14 cellular contexts compared by ENCODE assay signal in the genomic region with DNA sequence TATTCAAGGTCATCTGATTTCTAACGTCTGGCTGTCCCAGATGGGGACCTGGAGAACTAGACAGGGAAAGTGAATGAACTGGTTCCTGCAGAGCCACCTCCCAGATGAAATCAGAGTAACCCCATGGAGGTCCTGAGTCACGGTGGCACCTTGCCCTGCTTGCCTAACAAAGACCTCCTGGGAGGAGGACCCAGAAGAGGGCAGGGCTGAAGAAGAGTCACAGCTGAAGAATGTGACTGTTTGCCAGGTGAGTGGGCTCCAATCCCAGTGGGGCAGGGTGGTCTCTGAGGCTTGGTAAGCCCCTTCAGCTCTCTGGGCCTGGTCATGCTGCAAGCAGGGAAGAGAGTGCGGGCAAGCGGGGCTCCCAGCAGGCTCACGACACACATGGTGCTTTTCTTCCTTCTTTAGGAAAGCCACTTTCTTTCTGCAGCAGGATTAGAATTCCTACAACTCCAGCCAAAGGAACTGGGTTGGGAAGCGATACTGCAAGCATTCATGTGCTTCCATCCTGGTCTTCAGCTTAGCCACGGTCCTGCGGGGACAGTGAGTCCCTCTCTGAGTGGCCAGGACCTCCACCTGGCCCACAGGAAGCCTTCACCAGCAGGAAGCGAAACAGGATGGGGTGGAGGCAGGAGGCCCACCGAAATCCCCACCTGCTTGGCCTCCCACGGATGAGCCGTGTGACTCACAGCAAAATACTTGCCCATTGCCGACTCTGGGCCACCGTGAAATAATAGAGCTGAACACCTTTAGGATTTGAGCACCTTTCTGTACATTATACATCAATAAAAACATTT. TPM values are rescaled to one million over a fixed set of nuclear protein-coding genes. Genes with fewer than 3 reads are reported as not detected.
A peak's percentile ranks its signal among the peaks of the same experiment; 100 is the strongest.
DNase-seq lines count a peak whose midpoint lies in the region; ATAC-seq and TF ChIP-seq lines count a peak whose summit lies in the region.
"Had no signal": no experiment of that assay in that cellular context is flagged by ENCODE, and none has a peak within 500 bp of the region (broad histone marks: within the 10 kb centered on the region; RNA-seq: fewer than 3 reads in every experiment).

No MANE protein-coding gene starts in this region.

- H3K27me3 Mint-ChIP-seq in MCF 10A (ENCODE audit: insufficient read depth, unreplicated experiment): no peaks in the 10 kb centered on the region
- H3K27me3 Mint-ChIP-seq in natural killer cell (ENCODE audit: low read depth in 2 of 2): peaks cover 7 to 10% of the 10 kb centered on the region in 2 donors

- POLR2A ChIA-PET in MCF 10A (lab: Yijun Ruan, JAX): interaction anchor here (0.6 to 1.3 kb wide), 7 partner anchors 24 to 736 kb away, joined by 3 to 5 read pairs (median 3); a partner anchor contains a TSS
- POLR2A ChIA-PET in OCI-LY7 (lab: Charles Lee): interaction anchor here (1.0 to 2.3 kb wide), 6 partner anchors 7 to 52 kb away, joined by 3 to 11 read pairs (median 7); no protein-coding TSS in a partner anchor

- no peaks in the 10 kb centered on the region for H3K9me3 ChIP-seq in breast epithelium
- no peaks in the 10 kb centered on the region for H3K9me3 ChIP-seq in OCI-LY7 (ENCODE audit: low read length)
- H3K9me3 ChIP-seq: heart left ventricle, tibial nerve had no signal

- ATAC-seq in sciatic nerve: no peak
- no peak for ATAC-seq in HG02852 (IDR thresholded peaks at IDR 0.05; ENCODE audit: unreplicated experiment)
- ATAC-seq in natural killer cell: no peak
- ATAC-seq: heart left ventricle had no signal

- H3K36me3 Mint-ChIP-seq in MCF 10A (ENCODE audit: insufficient read depth, unreplicated experiment) (peaks cover 17% of the 10 kb centered on the region), natural killer cell (no peaks in the 10 kb centered on the region)
- H3K36me3 Mint-ChIP-seq: brain had no signal

- BruUV-seq in MCF 10A (replicated peaks; lab: Mats Ljungman, UMichigan) (no TSS peak), OCI-LY7 (replicated peaks; lab: Mats Ljungman, UMichigan) (no TSS peak)

- H3K27ac Mint-ChIP-seq in MCF 10A (ENCODE audit: low read depth, unreplicated experiment) (peak overlapping the region; percentile 75), natural killer cell (no peak overlapping the region)
- H3K27ac Mint-ChIP-seq: brain had no signal

- H3K9me2 ChIP-seq in OCI-LY7 (ENCODE audit: insufficient read depth, low read length): no peaks in the 10 kb centered on the region

- H3K4me1 ChIP-seq in breast epithelium (peaks cover 5 to 15% of the 10 kb centered on the region in 2 donors), OCI-LY7 (ENCODE audit: insufficient read depth, low read length, poor library complexity, severe bottlenecking) (peaks cover 53% of the 10 kb centered on the region)

- H3K27ac ChIP-seq in breast epithelium: peak overlapping the region in 1 of 2 donors; percentile 61
- H3K27ac ChIP-seq in OCI-LY7 (ENCODE audit: low read depth, low read length, poor library complexity, severe bottlenecking): no peak overlapping the region
- H3K27ac ChIP-seq: heart left ventricle, tibial nerve had no signal

- DNase-seq in MCF 10A (ENCODE audit: unreplicated experiment) (peak; percentile 92), breast epithelium (ENCODE audit: low spot score in 2 of 2) (no peak), OCI-LY7 (ENCODE audit: low spot score) (peak; percentile 65), fibroblast of pulmonary artery (ENCODE audit: low read depth) (peak; percentile 37), sciatic nerve (ENCODE audit: low spot score) (no peak), NCI-H446 treated with DMSO at 0.1 percent for 48 hours (lab: John Stamatoyannopoulos, UW) (no peak), natural killer cell (no peak)
- DNase-seq: activated CD8-positive, alpha-beta memory T cell treated with anti-CD3 and anti-CD28 coated beads, Interleukin-2, amount 50 U/mL, for 48 hours; heart left ventricle; NCI-H345; stimulated activated CD4-positive, alpha-beta T cell treated with anti-CD3 and anti-CD28 coated beads, Interleukin-4, amount 100 ng/mL, for 1 hour had no signal

- TF ChIP-seq POLR2A in breast epithelium (IDR thresholded peaks at IDR 0.05): no peak

- H4K20me1 ChIP-seq in OCI-LY7 (ENCODE audit: insufficient read depth, low read length): no peaks in the 10 kb centered on the region

- no peaks in the 10 kb centered on the region for H3K27me3 ChIP-seq in breast epithelium

- H3K4me1 Mint-ChIP-seq in MCF 10A (ENCODE audit: insufficient read depth, unreplicated experiment) (peaks cover 16% of the 10 kb centered on the region), natural killer cell (peaks cover 6 to 7% of the 10 kb centered on the region in 2 donors)

- intact Hi-C loops in MCF 10A (cut with micrococcal nuclease) (no loop called here), breast epithelium (cut with DNase I; ENCODE audit: low total_unique reads) (loop anchor here (10.0 kb wide), 1 partner anchor 82 kb away; no protein-coding TSS in a partner anchor), OCI-LY7 (cut with micrococcal nuclease; ENCODE audit: unreplicated experiment) (no loop called here), sciatic nerve (cut with DNase I) (no loop called here), natural killer cell (cut with micrococcal nuclease) (no loop called here)

- H3K4me2 ChIP-seq in OCI-LY7 (ENCODE audit: low read length): peak overlapping the region; percentile 52

- no peak overlapping the region for H2AFZ ChIP-seq in OCI-LY7 (ENCODE audit: low read length)

- H3K79me2 ChIP-seq in OCI-LY7 (ENCODE audit: insufficient read depth, low read depth, low read length): no peaks in the 10 kb centered on the region

- CTCF ChIA-PET in MCF 10A (lab: Yijun Ruan, JAX) (interaction anchor here (0.7 to 2.4 kb wide), 3 partner anchors 10 to 35 kb away, joined by 3 to 11 read pairs (median 3); no protein-coding TSS in a partner anchor), OCI-LY7 (lab: Charles Lee; ENCODE audit: unreplicated experiment) (interaction anchor here (0.5 kb wide), 1 partner anchor 11 kb away, joined by 4 read pairs; no protein-coding TSS in a partner anchor)

- H3K4me3 Mint-ChIP-seq in MCF 10A (ENCODE audit: unreplicated experiment): peak overlapping the region; percentile 40
- H3K4me3 Mint-ChIP-seq in natural killer cell: no peak overlapping the region
- H3K4me3 Mint-ChIP-seq: brain had no signal

- H3K4me3 ChIP-seq in breast epithelium (no peak overlapping the region), OCI-LY7 (ENCODE audit: low read depth, low read length, poor library complexity, severe bottlenecking) (peak overlapping the region; percentile 17), fibroblast of pulmonary artery (replicated peaks; ENCODE audit: low read depth, low read length) (no peak overlapping the region)
- H3K4me3 ChIP-seq: heart left ventricle, tibial nerve had no signal

- H3K9me3 Mint-ChIP-seq in MCF 10A (ENCODE audit: unreplicated experiment) (no peaks in the 10 kb centered on the region), natural killer cell (no peaks in the 10 kb centered on the region)

- no peaks in the 10 kb centered on the region for H3K36me3 ChIP-seq in breast epithelium
- no peaks in the 10 kb centered on the region for H3K36me3 ChIP-seq in OCI-LY7 (ENCODE audit: insufficient read depth, low read length)
- H3K36me3 ChIP-seq: heart left ventricle, tibial nerve had no signal

- TF ChIP-seq CTCF in MCF 10A (IDR thresholded peaks at IDR 0.05; ENCODE audit: unreplicated experiment) (no peak), breast epithelium (IDR thresholded peaks at IDR 0.05) (no peak), OCI-LY7 (conservative IDR thresholded peaks at IDR 0.05; ENCODE audit: low read length) (no peak), fibroblast of pulmonary artery (IDR thresholded peaks at IDR 0.05; ENCODE audit: low read length, missing control alignments) (no peak), natural killer cell (IDR thresholded peaks at IDR 0.05) (no peak)

RNA-seq across cellular contexts. Expression of a gene that starts 4.3 kb away (rescaled TPM):
- 62.6 and 68.5 TPM in 2 replicates for total RNA-seq in MCF 10A (2022)
- 1 to 10 TPM in 2 of 3 donors, under 1 TPM in 1; 0.80 to 7.2 (median 6.7) TPM for total RNA-seq in breast epithelium
- 6.8 and 12.1 TPM in 2 replicates for total RNA-seq in OCI-LY7 (2014; rRNA removed; shearing (Covaris generic))
- 7.5 and 9.7 TPM in 2 replicates for total RNA-seq in OCI-LY7 (2022)
- 1.8 TPM for total RNA-seq in sciatic nerve
- 1 to 10 TPM in 2 of 3 donors, under 1 TPM in 1; 0.71 to 2.2 (median 1.8) TPM for total RNA-seq in natural killer cell

RNA-seq across cellular contexts. Expression of a gene that starts 52.7 kb away (rescaled TPM):
- total RNA-seq in MCF 10A (2022) (68.5 and 71.1 TPM in 2 replicates), breast epithelium (10 to 100 TPM; 18.1 to 30.8 (median 30.7) TPM), OCI-LY7 (2022) (47.5 and 54.4 TPM in 2 replicates), sciatic nerve (29.2 TPM), natural killer cell (10 to 100 TPM; 21.2 to 26.4 (median 24.1) TPM)
- 37.6 and 54.0 TPM in 2 replicates for total RNA-seq in OCI-LY7 (2014; rRNA removed; shearing (Covaris generic))

RNA-seq across cellular contexts. Expression of a gene that starts 52.9 kb away (rescaled TPM):
- total RNA-seq in MCF 10A (2022) (618 and 642 TPM in 2 replicates), breast epithelium (100 to 1,000 TPM; 355 to 425 (median 400) TPM), OCI-LY7 (2022) (542 and 581 TPM in 2 replicates), sciatic nerve (277 TPM), natural killer cell (100 to 1,000 TPM; 338 to 422 (median 410) TPM)
- 569 and 633 TPM in 2 replicates for total RNA-seq in OCI-LY7 (2014; rRNA removed; shearing (Covaris generic))

RNA-seq across cellular contexts. Expression of a gene that starts 57.9 kb away (rescaled TPM):
- total RNA-seq in MCF 10A (2022): 6.9 and 11.3 TPM in 2 replicates
- 1 to 10 TPM in 2 of 3 donors, under 1 TPM in 1; 0.66 to 3.1 (median 1.1) TPM for total RNA-seq in breast epithelium
- total RNA-seq in OCI-LY7 (2014; rRNA removed; shearing (Covaris generic)): 74.3 and 80.9 TPM in 2 replicates
- 140 and 142 TPM in 2 replicates for total RNA-seq in OCI-LY7 (2022)
- 1.3 TPM for total RNA-seq in sciatic nerve
- total RNA-seq in natural killer cell: 1 to 10 TPM in 1 of 3 donors, under 1 TPM in 2; 0.73 to 2.6 (median 0.89) TPM

Comparison
In these comparisons a context has a peak if more than half of its experiments do, and no peak if none do; other contexts are left out.
1. DNase-seq: peak in MCF 10A (single experiment), OCI-LY7 (single experiment) and fibroblast of pulmonary artery (single experiment); none in breast epithelium (0 of 2), sciatic nerve (single experiment), NCI-H446 treated with DMSO at 0.1 percent for 48 hours (single experiment) and natural killer cell (single experiment).